Comparison of ENCODE assay signal across 9 cellular contexts in genomic region chr9:88533951-88534455, GRCh38. TPM values are rescaled to one million over a fixed set of nuclear protein-coding genes. Genes with fewer than 3 reads are reported as not detected.
DNase-seq lines count a peak whose midpoint lies in the region; ATAC-seq and TF ChIP-seq lines count a peak whose summit lies in the region.
"Had no signal": no experiment of that assay in that cellular context is flagged by ENCODE, and none has a peak within 500 bp of the region (broad histone marks: within the 10 kb centered on the region; RNA-seq: fewer than 3 reads in every experiment).

No MANE protein-coding gene starts in this region.

- peak; percentile 71 for DNase-seq in NCI-H82 (lab: John Stamatoyannopoulos, UW)
- no peak for DNase-seq in NCI-H82 treated with DMSO at 0.1 percent for 48 hours (lab: John Stamatoyannopoulos, UW; ENCODE audit: unreplicated experiment)
- DNase-seq in right cardiac atrium = peak in 1 of 3 donors; percentile 78
- no peak for DNase-seq in retinal pigment epithelial cell (ENCODE audit: low read depth)
- DNase-seq in activated CD8-positive, alpha-beta memory T cell treated with anti-CD3 and anti-CD28 coated beads for 24 hours = no peak
- no peak for DNase-seq in G401 (ENCODE audit: low spot score)
- DNase-seq: DND-41 had no signal

- no peaks in the 10 kb centered on the region for H3K27me3 ChIP-seq in right cardiac atrium (ENCODE audit: control insufficient read depth, insufficient read depth)

- H3K9me3 Mint-ChIP-seq in activated T-helper 17 cell treated with anti-CD3 and anti-CD28 coated beads, Interleukin-2, amount 50 U/mL, for 72 hours = no peaks in the 10 kb centered on the region

- no peak overlapping the region for H3K27ac Mint-ChIP-seq in activated T-helper 17 cell treated with anti-CD3 and anti-CD28 coated beads, Interleukin-2, amount 50 U/mL, for 72 hours

- no peak for ATAC-seq in activated T-helper 17 cell treated with anti-CD3 and anti-CD28 coated beads, Interleukin-2, amount 50 U/mL, for 72 hours (replicated peaks)
- ATAC-seq in right cardiac atrium (peak in 1 of 2 donors; percentile 30), HG03095 (IDR thresholded peaks at IDR 0.05; ENCODE audit: unreplicated experiment) (no peak)

- H3K9me3 ChIP-seq in right cardiac atrium (ENCODE audit: control insufficient read depth, low read length) = no peaks in the 10 kb centered on the region

- H3K27me3 Mint-ChIP-seq in activated T-helper 17 cell treated with anti-CD3 and anti-CD28 coated beads, Interleukin-2, amount 50 U/mL, for 72 hours = peaks cover 17% of the 10 kb centered on the region

- H3K27ac ChIP-seq in right cardiac atrium (ENCODE audit: low read length) = no peak overlapping the region

- peak overlapping the region; percentile 0 for H3K4me3 Mint-ChIP-seq in activated T-helper 17 cell treated with anti-CD3 and anti-CD28 coated beads, Interleukin-2, amount 50 U/mL, for 72 hours

- no peak for TF ChIP-seq CTCF in retinal pigment epithelial cell (conservative IDR thresholded peaks at IDR 0.05; ENCODE audit: low read depth, low read length)

- H3K4me1 ChIP-seq in right cardiac atrium (ENCODE audit: control insufficient read depth, insufficient read depth, low read length) = peaks cover 4% of the 10 kb centered on the region

- H3K4me1 Mint-ChIP-seq in activated T-helper 17 cell treated with anti-CD3 and anti-CD28 coated beads, Interleukin-2, amount 50 U/mL, for 72 hours = peaks cover 4% of the 10 kb centered on the region

- no peaks in the 10 kb centered on the region for H3K36me3 Mint-ChIP-seq in activated T-helper 17 cell treated with anti-CD3 and anti-CD28 coated beads, Interleukin-2, amount 50 U/mL, for 72 hours (ENCODE audit: low read depth)

- WGBS in right cardiac atrium = 5% methylated on average over 41 of the region's 41 CpGs

- in situ Hi-C loops in G401 (cut with HindIII; ENCODE audit: low sequenced_read_pairs) = no loop called here

- peak overlapping the region; percentile 34 for H3K4me3 ChIP-seq in right cardiac atrium (ENCODE audit: low read length)
- peak overlapping the region; percentile 59 for H3K4me3 ChIP-seq in retinal pigment epithelial cell (ENCODE audit: low read length)

- intact Hi-C loops in right cardiac atrium (cut with DNase I) = no loop called here

RNA-seq across cellular contexts. Expression of gene NXNL2, which starts 1.0 kb away (rescaled TPM):
- total RNA-seq in activated T-helper 17 cell treated with anti-CD3 and anti-CD28 coated beads, Interleukin-2, amount 50 U/mL, for 72 hours = not detected
- total RNA-seq in right cardiac atrium = under 1 TPM in 2 of 4 donors, not detected in 2; 0.23 to 0.25 TPM
- polyA plus RNA-seq in right cardiac atrium = 0.07 TPM
- 0.92 and 3.8 TPM in 2 replicates for total RNA-seq in G401 (2014; rRNA removed; shearing (Covaris generic))
